In the genomic region with DNA sequence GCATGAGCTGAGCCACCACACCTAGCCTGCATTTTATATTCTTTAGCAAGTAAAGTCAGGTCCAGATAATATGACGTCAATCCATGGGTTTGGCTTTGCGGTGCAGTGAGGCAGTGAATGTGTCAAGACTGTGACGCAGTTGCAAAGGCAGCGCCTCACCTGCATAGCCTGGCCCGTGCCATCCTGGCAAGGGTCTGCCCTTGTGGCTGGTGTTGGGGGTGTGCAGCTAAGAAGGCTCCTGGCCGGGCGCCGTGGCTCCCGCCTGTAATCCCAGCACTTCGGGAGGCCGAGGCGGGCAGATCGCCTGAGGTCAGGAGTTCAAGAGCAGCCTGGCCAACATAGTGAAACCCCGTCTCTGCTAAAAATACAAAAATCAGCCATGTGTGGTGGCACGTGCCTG, we compare ENCODE assay signal across 1 cellular context.
A peak's percentile ranks its signal among the peaks of the same experiment; 100 is the strongest.
TF ChIP-seq lines count a peak whose summit lies in the region.

No MANE protein-coding gene starts in this region.

TF ChIP-seq in K562, 482 proteins besides CTCF, POLR2A, EP300 and RAD21:
- TF ChIP-seq NFXL1 (CRISPR knock-in tag; IDR thresholded peaks at IDR 0.05): no peak
- TF ChIP-seq RBFOX2 (IDR thresholded peaks at IDR 0.05; ENCODE audit: low read depth, low read length): peak; percentile 39
